In genomic region chr10:87094373-87095240, GRCh38 we compare ENCODE assay signal across 8 cellular contexts. TPM values are rescaled to one million over a fixed set of nuclear protein-coding genes. Genes with fewer than 3 reads are reported as not detected.
A peak's percentile ranks its signal among the peaks of the same experiment; 100 is the strongest.
DNase-seq lines count a peak whose midpoint lies in the region; TF ChIP-seq lines count a peak whose summit lies in the region.

TSS of gene GLUD1 (minus strand) at chr10:87094843. CDS start at chr10:87094769, 74 bp downstream.
TSS of gene SHLD2 (plus strand) at chr10:87095206. CDS start at chr10:87151355, 56,149 bp downstream.

- no peaks in the 10 kb centered on the region for H3K27me3 Mint-ChIP-seq in H9 (ENCODE audit: low read depth)
- no peaks in the 10 kb centered on the region for H3K27me3 Mint-ChIP-seq in activated naive CD8-positive, alpha-beta T cell

- H4K5ac ChIP-seq in H9 (ENCODE audit: insufficient read length, low read depth, low read length) = no peak within 1 kb of the TSS

- no peak within 1 kb of the TSS for H2BK20ac ChIP-seq in H9 (ENCODE audit: low read depth, low read length, poor library complexity, severe bottlenecking)

- H3K27ac ChIP-seq in H9 (ENCODE audit: insufficient read length, low read depth, low read length) (no peak within 1 kb of the TSS), MM.1S (ENCODE audit: low read length) (peak within 1 kb of the TSS; percentile 91), ovary (peak within 1 kb of the TSS; percentile 94 to 96), thyroid gland (peak within 1 kb of the TSS; percentile 96 to 98 (median 98))

- H2AK5ac ChIP-seq in H9 (ENCODE audit: insufficient read length, low read length) = no peak within 1 kb of the TSS

- H3K27me3 ChIP-seq in H9 (ENCODE audit: insufficient read depth, low read length) (no peaks in the 10 kb centered on the region), MM.1S (replicated peaks; ENCODE audit: insufficient read depth, low read length) (no peaks in the 10 kb centered on the region), ovary (no peaks in the 10 kb centered on the region), thyroid gland (no peaks in the 10 kb centered on the region)

- H2BK120ac ChIP-seq in H9 (ENCODE audit: low read depth, low read length, poor library complexity, severe bottlenecking) = no peak within 1 kb of the TSS

- intact Hi-C loops in head of caudate nucleus (cut with DNase I) = loop anchor here (5.0 to 10.0 kb wide), 2 partner anchors 42 to 160 kb away; no protein-coding TSS in a partner anchor
- intact Hi-C loops in ovary (cut with DNase I) = loop anchor here in 2 of 4 donors (5.0 to 10.0 kb wide), 3 partner anchors 122 to 160 kb away; partner anchors contain the start of gene ADIRF (in 1 of the 2)
- intact Hi-C loops in thyroid gland (cut with DNase I) = loop anchor here (10.0 kb wide), 1 partner anchor 130 kb away; the partner anchor contains the start of gene ADIRF

- H3K36me3 Mint-ChIP-seq in H9 (ENCODE audit: insufficient read depth in 1 of 3, low read depth in 3 of 3) = peaks cover 4 to 18% (median 14%) of the 10 kb centered on the region in 3 experiments; a peak in 5 of 7 replicates
- H3K36me3 Mint-ChIP-seq in activated naive CD8-positive, alpha-beta T cell = peaks cover 8% of the 10 kb centered on the region

- H4K91ac ChIP-seq in H9 (ENCODE audit: insufficient read length, low read depth, low read length) = no peak within 1 kb of the TSS

- peaks cover 10% of the 10 kb centered on the region for H3F3A ChIP-seq in MM.1S (ENCODE audit: insufficient read depth, low read length)

- H3K4me2 ChIP-seq in H9 (ENCODE audit: insufficient read depth, insufficient read length, low read length) = peak within 1 kb of the TSS; percentile 89
- H3K4me2 ChIP-seq in MM.1S (ENCODE audit: low read depth, low read length) = peak within 1 kb of the TSS; percentile 93

- no peak within 1 kb of the TSS for H3K4ac ChIP-seq in H9 (ENCODE audit: low read depth, low read length)

- H3K4me1 ChIP-seq in H9 (ENCODE audit: insufficient read depth, low read length) (no peaks in the 10 kb centered on the region), MM.1S (ENCODE audit: low read length) (peaks cover 13% of the 10 kb centered on the region), ovary (ENCODE audit: insufficient read depth) (peaks cover 6% of the 10 kb centered on the region), thyroid gland (peaks cover 31 to 34% of the 10 kb centered on the region in 2 donors)

- H3K23ac ChIP-seq in H9 (ENCODE audit: insufficient read length, low read depth, low read length) = no peak within 1 kb of the TSS

- no peak within 1 kb of the TSS for H4K8ac ChIP-seq in H9 (replicated peaks; ENCODE audit: insufficient read length, low read depth, low read length)

- H2BK12ac ChIP-seq in H9 (ENCODE audit: insufficient read length, low read depth, low read length) = no peak within 1 kb of the TSS

- peaks cover 6% of the 10 kb centered on the region for H3K23me2 ChIP-seq in H9 (ENCODE audit: insufficient read length, low read depth, low read length, poor library complexity, severe bottlenecking)

- H3K9ac ChIP-seq in H9 (ENCODE audit: extremely low read depth, insufficient read length, low read length) (peak within 1 kb of the TSS; percentile 61), MM.1S (ENCODE audit: low read length) (peak within 1 kb of the TSS; percentile 89)

- H4K20me1 ChIP-seq in H9 (ENCODE audit: control insufficient read depth, insufficient read depth, insufficient read length) (no peaks in the 10 kb centered on the region), MM.1S (ENCODE audit: insufficient read depth, low read length) (peaks cover 11% of the 10 kb centered on the region; the same call in 1 of the 2 replicates)

- peaks cover 0 to 3% of the 10 kb centered on the region in 2 experiments; a peak in 1 of 5 replicates for H3K9me3 Mint-ChIP-seq in H9
- no peaks in the 10 kb centered on the region for H3K9me3 Mint-ChIP-seq in activated naive CD8-positive, alpha-beta T cell (ENCODE audit: low read depth)

- H3T11ph ChIP-seq in H9 (ENCODE audit: low read length) = no peak within 1 kb of the TSS

- TF ChIP-seq POLR2A in ovary (IDR thresholded peaks at IDR 0.05) = peak; percentile 75
- TF ChIP-seq POLR2A in thyroid gland (IDR thresholded peaks at IDR 0.05) = peak; percentile 63 to 89

- peak within 1 kb of the TSS; percentile 88 to 97 (median 97) for H3K27ac Mint-ChIP-seq in H9
- H3K27ac Mint-ChIP-seq in activated naive CD8-positive, alpha-beta T cell = peak within 1 kb of the TSS; percentile 93

- peak within 1 kb of the TSS; percentile 84 for H3K18ac ChIP-seq in H9 (ENCODE audit: insufficient read length, low read depth, low read length)

- TF ChIP-seq CTCF in H9 (conservative IDR thresholded peaks at IDR 0.05) = no peak; the same call in 2 of the 3 replicates
- TF ChIP-seq CTCF in MM.1S (IDR thresholded peaks at IDR 0.05; ENCODE audit: low read length) = no peak
- no peak for TF ChIP-seq CTCF in ovary (IDR thresholded peaks at IDR 0.05)
- peak in 1 of 6 experiments; percentile 9 for TF ChIP-seq CTCF in thyroid gland (IDR thresholded peaks at IDR 0.05)

- H3K36me3 ChIP-seq in MM.1S (replicated peaks; ENCODE audit: insufficient read depth, low read length) (no peaks in the 10 kb centered on the region), ovary (no peaks in the 10 kb centered on the region), thyroid gland (no peaks in the 10 kb centered on the region)

- H3K4me1 Mint-ChIP-seq in H9 = peaks cover 34 to 36% of the 10 kb centered on the region in 2 experiments
- H3K4me1 Mint-ChIP-seq in activated naive CD8-positive, alpha-beta T cell (ENCODE audit: low read depth) = peaks cover 55% of the 10 kb centered on the region

- peak within 1 kb of the TSS; percentile 50 for H3K14ac ChIP-seq in H9 (ENCODE audit: insufficient read depth, low read length)

- H2BK15ac ChIP-seq in H9 (ENCODE audit: low read depth, low read length) = no peak within 1 kb of the TSS

- no peak within 1 kb of the TSS for H2AFZ ChIP-seq in H9 (ENCODE audit: low read length)
- peak within 1 kb of the TSS; percentile 96 for H2AFZ ChIP-seq in MM.1S (ENCODE audit: low read length)

- no peaks in the 10 kb centered on the region for H3K79me1 ChIP-seq in H9 (ENCODE audit: insufficient read depth, low read depth, low read length, poor library complexity, severe bottlenecking)

- no peak within 1 kb of the TSS for H3K56ac ChIP-seq in H9 (ENCODE audit: insufficient read length, low read depth, low read length)

- no peak for TF ChIP-seq EP300 in ovary (IDR thresholded peaks at IDR 0.05)

- no peaks in the 10 kb centered on the region for H3K9me2 ChIP-seq in MM.1S (replicated peaks; ENCODE audit: insufficient read depth, low read length)

- H2BK5ac ChIP-seq in H9 (ENCODE audit: insufficient read length, low read length) = no peak within 1 kb of the TSS

- H3K4me3 ChIP-seq in MM.1S (ENCODE audit: low read length) (peak within 1 kb of the TSS; percentile 82), ovary (peak within 1 kb of the TSS; percentile 83), thyroid gland (replicated peaks in 1 of 3) (peak within 1 kb of the TSS; percentile 60 to 78 (median 65))

- peak; percentile 98 for DNase-seq in GM03348 (ENCODE audit: low spot score)
- peak; percentile 94 for DNase-seq in H9
- peak; percentile 97 for DNase-seq in MM.1S
- DNase-seq in SKM-1 treated with dmso at 0.1 percent for 144 hours (lab: John Stamatoyannopoulos, UW; ENCODE audit: unreplicated experiment) = peak; percentile 93
- DNase-seq in head of caudate nucleus = peak; percentile 65 to 95 (median 89)
- peak; percentile 79 to 88 (median 87) for DNase-seq in ovary
- peak; percentile 94 to 95 for DNase-seq in thyroid gland

- H3K9me3 ChIP-seq in H9 (ENCODE audit: control insufficient read depth, low read depth, low read length) = no peaks in the 10 kb centered on the region
- H3K9me3 ChIP-seq in MM.1S (replicated peaks; ENCODE audit: insufficient read depth, low read length) = no peaks in the 10 kb centered on the region
- no peaks in the 10 kb centered on the region for H3K9me3 ChIP-seq in ovary
- H3K9me3 ChIP-seq in thyroid gland = no peaks in the 10 kb centered on the region

- no CpG with 5 or more reads among the region's 112 CpGs for WGBS in H9 (ENCODE audit: extremely low coverage, insufficient read length, low lambda C conversion rate)
- 0 to 1% (median 1%) methylated on average over 13 to 111 of the region's 112 CpGs for WGBS in ovary, 3 donors
- WGBS in thyroid gland, 2 donors = 1% methylated on average over 37 of the region's 112 CpGs; no CpG with 5 or more reads in 1 of the 2 donors

- H3K4me3 Mint-ChIP-seq in H9 = peak within 1 kb of the TSS; percentile 91 to 96
- peak within 1 kb of the TSS; percentile 94 for H3K4me3 Mint-ChIP-seq in activated naive CD8-positive, alpha-beta T cell

- peaks cover 9% of the 10 kb centered on the region; the same call in 1 of the 2 replicates for H3K79me2 ChIP-seq in H9 (ENCODE audit: insufficient read depth, low read length)
- H3K79me2 ChIP-seq in MM.1S (ENCODE audit: low read length) = peaks cover 82% of the 10 kb centered on the region

RNA-seq across cellular contexts. Expression of gene GLUD1, which starts in this region (rescaled TPM):
- total RNA-seq in H9 (2021) (101 and 102 TPM in 2 replicates), ovary (100 to 1,000 TPM; 116 to 142 (median 130) TPM), thyroid gland (100 to 1,000 TPM; 154 to 199 (median 157) TPM)
- polyA plus RNA-seq in ovary = 100 to 1,000 TPM in 1 of 2 donors, 10 to 100 TPM in 1; 92.2 to 164 TPM

RNA-seq across cellular contexts. Expression of gene SHLD2, which starts in this region (rescaled TPM):
- total RNA-seq in H9 (2021) (25.9 and 27.8 TPM in 2 replicates), ovary (10 to 100 TPM; 16.7 to 32.3 (median 26.8) TPM), thyroid gland (10 to 100 TPM; 60.8 to 71.9 (median 63.6) TPM)
- 10 to 100 TPM; 11.5 to 13.5 TPM for polyA plus RNA-seq in ovary
